Comparison of ENCODE assay signal across 1 cellular context in genomic region chr13:49998714-49999624, GRCh38.
TF ChIP-seq lines count a peak whose summit lies in the region.

No MANE protein-coding gene starts in this region.

TF ChIP-seq in H1, 55 proteins besides CTCF, POLR2A, EP300 and RAD21:
- no peak for TF ChIP-seq BACH1 (IDR thresholded peaks at IDR 0.05; ENCODE audit: low read length)
- TF ChIP-seq JUND (IDR thresholded peaks at IDR 0.05; ENCODE audit: low read length) = no peak
- TF ChIP-seq TAF1 (IDR thresholded peaks at IDR 0.05; ENCODE audit: low read depth, low read length) = peak; percentile 55; the same call in 1 of the 2 replicates
- TF ChIP-seq POLR2AphosphoS5 (IDR thresholded peaks at IDR 0.05; ENCODE audit: low read depth, low read length) = no peak
- peak; percentile 73; the same call in 1 of the 2 replicates for TF ChIP-seq POU5F1 (IDR thresholded peaks at IDR 0.05; ENCODE audit: low read depth, low read length)
- peak in 1 of 2 experiments; percentile 5; a peak in 1 of 4 replicates for TF ChIP-seq SIN3A (conservative IDR thresholded peaks at IDR 0.05 in 1 of 2, IDR thresholded peaks at IDR 0.05 in 1 of 2; ENCODE audit: low read depth in 1 of 2, low read length in 2 of 2)
- TF ChIP-seq MAFK (IDR thresholded peaks at IDR 0.05; ENCODE audit: low read depth, low read length) = no peak
- peak; percentile 93 for TF ChIP-seq YY1 (IDR thresholded peaks at IDR 0.05; ENCODE audit: low read depth, low read length)
- no peak for TF ChIP-seq RFX5 (IDR thresholded peaks at IDR 0.05; ENCODE audit: borderline replicate concordance, low read depth, low read length)
- TF ChIP-seq RBBP5 (IDR thresholded peaks at IDR 0.05; ENCODE audit: borderline replicate concordance, low read depth, low read length) = peak; percentile 86; the same call in 1 of the 2 replicates
- TF ChIP-seq SRF (IDR thresholded peaks at IDR 0.05; ENCODE audit: low read depth, low read length) = no peak
- TF ChIP-seq TBP (IDR thresholded peaks at IDR 0.05; ENCODE audit: low read depth, low read length) = no peak; the same call in 1 of the 2 replicates
- no peak for TF ChIP-seq TEAD4 (IDR thresholded peaks at IDR 0.05; ENCODE audit: low read depth, low read length)
- TF ChIP-seq CBX8 (IDR thresholded peaks at IDR 0.05; ENCODE audit: borderline replicate concordance, low read depth, low read length) = no peak
- no peak for TF ChIP-seq BRCA1 (IDR thresholded peaks at IDR 0.05; ENCODE audit: low read depth, low read length)
- TF ChIP-seq GTF2F1 (IDR thresholded peaks at IDR 0.05; ENCODE audit: borderline replicate concordance, low read depth, low read length) = no peak
- TF ChIP-seq HDAC2 (IDR thresholded peaks at IDR 0.05; ENCODE audit: borderline replicate concordance in 1 of 2, low read depth in 2 of 2, low read length in 2 of 2) = peak; percentile 44 to 80; a peak in 1 of 4 replicates
- TF ChIP-seq PHF8 (conservative IDR thresholded peaks at IDR 0.05; ENCODE audit: low read depth, low read length) = no peak
- no peak for TF ChIP-seq CREB1 (IDR thresholded peaks at IDR 0.05)
- no peak for TF ChIP-seq CHD1 (IDR thresholded peaks at IDR 0.05; ENCODE audit: low read depth, low read length)
- TF ChIP-seq ATF2 (IDR thresholded peaks at IDR 0.05; ENCODE audit: low read length) = no peak
- 0 out of 2 replicates have a peak, but pooled peaks have one; percentile 49 for TF ChIP-seq TCF12 (IDR thresholded peaks at IDR 0.05; ENCODE audit: low read depth, low read length)
- TF ChIP-seq ASH2L (IDR thresholded peaks at IDR 0.05; ENCODE audit: low read length) = peak; percentile 50
- peak; percentile 90 for TF ChIP-seq KDM1A (IDR thresholded peaks at IDR 0.05; ENCODE audit: borderline replicate concordance, low read length)
- TF ChIP-seq ZNF274 (IDR thresholded peaks at IDR 0.05; ENCODE audit: borderline replicate concordance, extremely low read depth, low read length) = no peak
- no peak for TF ChIP-seq SIRT6 (IDR thresholded peaks at IDR 0.05; ENCODE audit: low read length)
- no peak for TF ChIP-seq EGR1 (IDR thresholded peaks at IDR 0.05; ENCODE audit: borderline replicate concordance, low read depth, low read length)
- no peak for TF ChIP-seq BCL11A (IDR thresholded peaks at IDR 0.05; ENCODE audit: low read depth in 2 of 2, low read length in 2 of 2)
- peak; percentile 59; the same call in 1 of the 2 replicates for TF ChIP-seq SP1 (IDR thresholded peaks at IDR 0.05; ENCODE audit: low read depth, low read length)
- TF ChIP-seq SP2 (IDR thresholded peaks at IDR 0.05; ENCODE audit: low read length) = no peak
- TF ChIP-seq CHD7 (IDR thresholded peaks at IDR 0.05; ENCODE audit: insufficient replicate concordance, low read length) = peak; percentile 45
- TF ChIP-seq SUZ12 (IDR thresholded peaks at IDR 0.05; ENCODE audit: low read length) = no peak
- TF ChIP-seq EZH2 (IDR thresholded peaks at IDR 0.05; ENCODE audit: low read depth, low read length, severe bottlenecking) = no peak
